25 cellular contexts compared by ENCODE assay signal in the genomic region with DNA sequence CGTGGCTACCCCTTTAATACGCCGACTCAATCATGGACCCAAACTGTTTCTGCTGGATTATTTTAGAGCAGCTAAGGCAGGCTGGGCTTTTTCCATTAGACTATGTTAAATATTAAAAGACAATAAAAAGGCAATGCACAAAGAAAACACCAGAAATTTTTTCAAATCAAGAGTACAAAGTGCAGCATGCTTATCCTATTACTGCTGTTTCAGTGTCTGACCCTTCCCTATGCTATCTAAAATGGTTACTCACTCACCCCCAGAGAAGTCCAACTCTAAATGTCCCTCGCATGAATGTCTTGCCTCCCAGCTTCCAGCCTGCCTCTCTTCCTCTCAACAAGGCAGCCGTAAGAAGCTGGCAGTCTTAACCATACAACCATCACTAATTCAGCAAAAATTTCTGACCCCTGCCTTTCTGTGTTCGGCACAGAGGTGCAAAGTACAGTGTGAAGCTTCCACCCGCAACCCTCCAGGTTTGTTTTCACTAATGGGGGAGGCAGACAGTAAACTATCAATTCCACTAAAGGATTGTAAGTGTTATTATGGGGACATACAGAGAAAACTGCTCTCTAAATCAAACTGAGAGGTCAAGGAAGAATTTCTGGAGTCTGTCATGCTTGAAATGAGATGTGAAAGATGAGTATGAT.
"Had no signal": no experiment of that assay in that cellular context is flagged by ENCODE, and none has a peak within 500 bp of the region (broad histone marks: within the 10 kb centered on the region; RNA-seq: fewer than 3 reads in every experiment).

No MANE protein-coding gene starts in this region.

- H3K9me3 Mint-ChIP-seq: activated CD8-positive, alpha-beta T cell treated with anti-CD3 and anti-CD28 coated beads for 36 hours; activated naive CD4-positive, alpha-beta T cell treated with anti-CD3 and anti-CD28 coated beads, Interleukin-2, amount 50 U/mL, for 24 hours; T-helper 2 cell treated with Interferon-gamma antibody and Interleukin-4, amounts not matched to agents 5 μg/mL and 100 μg/mL, for 36 hours had no signal

- H3K36me3 ChIP-seq: breast epithelium, MG63, Peyer's patch, SJCRH30 had no signal

- H3K9me2 ChIP-seq: SK-N-SH had no signal

- H3K4me1 ChIP-seq: breast epithelium, Peyer's patch had no signal

- H3K9ac ChIP-seq: SK-N-SH had no signal

- H3K27ac ChIP-seq: breast epithelium, Peyer's patch, RWPE1, SJCRH30 had no signal

- H3K36me3 Mint-ChIP-seq: activated naive CD4-positive, alpha-beta T cell treated with anti-CD3 and anti-CD28 coated beads, Interleukin-2, amount 50 U/mL, for 24 hours had no signal

- H3K4me1 Mint-ChIP-seq: activated naive CD4-positive, alpha-beta T cell treated with anti-CD3 and anti-CD28 coated beads, Interleukin-2, amount 50 U/mL, for 24 hours had no signal

- DNase-seq: activated CD4-positive, alpha-beta T cell treated with anti-CD3 and anti-CD28 coated beads for 4 hours; activated CD8-positive, alpha-beta memory T cell treated with anti-CD3 and anti-CD28 coated beads, Interleukin-2, amount 50 U/mL, for 4 hours; activated CD8-positive, alpha-beta T cell treated with anti-CD3 and anti-CD28 coated beads for 36 hours; activated naive CD4-positive, alpha-beta T cell; activated T-cell treated with anti-CD3 and anti-CD28 coated beads, Interleukin-2, amount 50 U/mL, for 72 hours; aorta; caudate nucleus; MG63; MV-4-11; NCI-H1105; NCI-H1436; NCI-H1694 treated with DMSO at 0.1 percent for 48 hours; NCI-H2029 treated with DMSO at 0.1 percent for 48 hours; NCI-H345; NCI-H510A; NCI-H526 treated with DMSO at 0.1 percent for 48 hours; Peyer's patch; Right ventricle myocardium superior; SJCRH30; SK-N-SH had no signal

- H3K4me3 ChIP-seq: breast epithelium, MG63, Peyer's patch, SJCRH30 had no signal

- H3K4me2 ChIP-seq: SK-N-SH had no signal

- H3K27me3 ChIP-seq: Peyer's patch, SJCRH30 had no signal

- H3K4me3 Mint-ChIP-seq: activated CD8-positive, alpha-beta T cell treated with anti-CD3 and anti-CD28 coated beads for 36 hours; activated naive CD4-positive, alpha-beta T cell treated with anti-CD3 and anti-CD28 coated beads, Interleukin-2, amount 50 U/mL, for 24 hours; activated T-cell treated with anti-CD3 and anti-CD28 coated beads, Interleukin-2, amount 50 U/mL, for 72 hours; T-helper 2 cell treated with Interferon-gamma antibody and Interleukin-4, amounts not matched to agents 5 μg/mL and 100 μg/mL, for 36 hours had no signal

- H3K9me3 ChIP-seq: breast epithelium, MG63, Peyer's patch, SJCRH30, SK-N-SH had no signal

- ATAC-seq: activated CD4-positive, CD25-positive, alpha-beta regulatory T cell treated with anti-CD3 and anti-CD28 coated beads, Interleukin-2, amount 50 U/mL, for 24 hours had no signal

- H3K27ac Mint-ChIP-seq: activated CD8-positive, alpha-beta T cell treated with anti-CD3 and anti-CD28 coated beads for 36 hours; activated naive CD4-positive, alpha-beta T cell treated with anti-CD3 and anti-CD28 coated beads, Interleukin-2, amount 50 U/mL, for 24 hours; activated T-cell treated with anti-CD3 and anti-CD28 coated beads, Interleukin-2, amount 50 U/mL, for 72 hours; T-helper 2 cell treated with Interferon-gamma antibody and Interleukin-4, amounts not matched to agents 5 μg/mL and 100 μg/mL, for 36 hours had no signal
